11 cellular contexts compared by ENCODE assay signal in the genomic region with DNA sequence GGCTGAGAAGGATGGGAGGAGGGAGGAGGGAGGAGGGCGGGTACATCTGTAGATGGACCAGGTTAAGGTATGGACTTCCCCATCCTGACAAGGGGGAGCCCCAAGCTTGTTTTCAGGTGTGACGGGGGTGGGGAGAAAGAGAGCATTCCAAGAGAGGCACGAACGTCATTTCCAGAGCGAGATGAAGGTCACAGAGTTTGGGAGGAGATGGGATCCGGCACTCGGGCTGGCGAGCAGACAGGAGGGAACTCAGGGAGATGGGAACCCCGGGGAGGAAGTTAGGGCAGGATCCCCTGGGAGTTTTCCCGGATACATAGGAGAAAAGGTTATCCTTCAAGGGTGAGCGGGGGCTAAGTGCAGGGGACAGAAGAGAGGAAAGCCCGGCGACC.
DNase-seq lines count a peak whose midpoint lies in the region; ATAC-seq and TF ChIP-seq lines count a peak whose summit lies in the region.
"Had no signal": no experiment of that assay in that cellular context is flagged by ENCODE, and none has a peak within 500 bp of the region (broad histone marks: within the 10 kb centered on the region; RNA-seq: fewer than 3 reads in every experiment).

No MANE protein-coding gene starts in this region.

- H3K9ac ChIP-seq in subcutaneous abdominal adipose tissue (ENCODE audit: low read length in 5 of 5): peak overlapping the region in 2 of 5 donors; percentile 5 to 64
- H3K9ac ChIP-seq in MM.1S (ENCODE audit: low read length): no peak overlapping the region

- peak overlapping the region in 20 of 59 donors; percentile 3 to 67 (median 36) for H3K27ac ChIP-seq in dorsolateral prefrontal cortex
- peak overlapping the region; percentile 52 to 95 for H3K27ac ChIP-seq in lung (ENCODE audit: low read depth in 1 of 2, low read length in 1 of 2)
- H3K27ac ChIP-seq in subcutaneous abdominal adipose tissue (ENCODE audit: low read depth, low read length): peak overlapping the region; percentile 46
- no peak overlapping the region for H3K27ac ChIP-seq in MM.1S (ENCODE audit: low read length)
- H3K27ac ChIP-seq: neutrophil had no signal

- peaks cover 5% of the 10 kb centered on the region; the same call in 1 of the 2 replicates for H4K20me1 ChIP-seq in MM.1S (ENCODE audit: insufficient read depth, low read length)

- no peak for DNase-seq in HFFc6
- DNase-seq in dorsolateral prefrontal cortex: no peak
- no peak for DNase-seq in lung (ENCODE audit: low spot score)
- DNase-seq in Kasumi-1 (lab: John Stamatoyannopoulos, UW): no peak
- DNase-seq in NCI-H2196 (lab: John Stamatoyannopoulos, UW; ENCODE audit: unreplicated experiment): no peak
- no peak for DNase-seq in MM.1S
- DNase-seq: EL, T1000 had no signal

- no peaks in the 10 kb centered on the region; the same call in 1 of the 2 replicates for H3K27me3 Mint-ChIP-seq in HFFc6 (ENCODE audit: insufficient read depth)

- intact Hi-C loops in dorsolateral prefrontal cortex (cut with DNase I): no loop called here

- ATAC-seq in lung (ENCODE audit: insufficient read depth, low FRiP score) (no peak), HG03175 (IDR thresholded peaks at IDR 0.05; ENCODE audit: unreplicated experiment) (no peak)

- H3K9me3 ChIP-seq in lung (ENCODE audit: control insufficient read depth in 2 of 2, insufficient read depth in 1 of 2, low read length in 1 of 2) (no peaks in the 10 kb centered on the region), subcutaneous abdominal adipose tissue (ENCODE audit: control insufficient read depth in 5 of 5, low read length in 5 of 5) (no peaks in the 10 kb centered on the region), MM.1S (replicated peaks; ENCODE audit: insufficient read depth, low read length) (no peaks in the 10 kb centered on the region)
- H3K9me3 ChIP-seq: neutrophil had no signal

- H3K9me3 Mint-ChIP-seq in HFFc6: no peaks in the 10 kb centered on the region

- H2AFZ ChIP-seq in MM.1S (ENCODE audit: low read length): no peak overlapping the region

- TF ChIP-seq CTCF in HFFc6 (IDR thresholded peaks at IDR 0.05): no peak
- TF ChIP-seq CTCF in dorsolateral prefrontal cortex (IDR thresholded peaks at IDR 0.05 in 54 of 56, conservative IDR thresholded peaks at IDR 0.05 in 2 of 56; ENCODE audit: low read depth in 1 of 56, partially characterized antibody in 56 of 56): no peak
- TF ChIP-seq CTCF in lung (IDR thresholded peaks at IDR 0.05; ENCODE audit: control extremely low read depth, extremely low read depth): no peak
- TF ChIP-seq CTCF in MM.1S (IDR thresholded peaks at IDR 0.05; ENCODE audit: low read length): no peak

- H3K4me3 Mint-ChIP-seq in HFFc6: peak overlapping the region; percentile 85; the same call in 1 of the 2 replicates

- H3K27ac Mint-ChIP-seq in HFFc6: peak overlapping the region; percentile 97

- 43 to 70% methylated on average over 13 of the region's 13 CpGs for WGBS in lung, 2 donors

- H3K4me1 Mint-ChIP-seq in HFFc6 (ENCODE audit: low read depth): peaks cover 62% of the 10 kb centered on the region

- H3K4me1 ChIP-seq in lung (ENCODE audit: control insufficient read depth in 2 of 2, insufficient read depth in 2 of 2, low read length in 2 of 2): peaks cover 13 to 26% of the 10 kb centered on the region in 2 donors
- peaks cover 3 to 30% (median 28%) of the 10 kb centered on the region in 5 donors for H3K4me1 ChIP-seq in subcutaneous abdominal adipose tissue (ENCODE audit: control insufficient read depth in 5 of 5, insufficient read depth in 5 of 5, low read length in 5 of 5)
- peaks cover 29% of the 10 kb centered on the region for H3K4me1 ChIP-seq in MM.1S (ENCODE audit: low read length)

- H3K27me3 ChIP-seq in dorsolateral prefrontal cortex (no peaks in the 10 kb centered on the region), lung (ENCODE audit: control insufficient read depth, insufficient read depth) (no peaks in the 10 kb centered on the region), subcutaneous abdominal adipose tissue (ENCODE audit: control insufficient read depth in 5 of 5, insufficient read depth in 4 of 5, low read length in 5 of 5) (no peaks in the 10 kb centered on the region), MM.1S (replicated peaks; ENCODE audit: insufficient read depth, low read length) (no peaks in the 10 kb centered on the region)
- H3K27me3 ChIP-seq: neutrophil had no signal

- H3K79me2 ChIP-seq in MM.1S (ENCODE audit: low read length): peaks cover 73% of the 10 kb centered on the region

- H3K9me2 ChIP-seq in MM.1S (replicated peaks; ENCODE audit: insufficient read depth, low read length): no peaks in the 10 kb centered on the region

- H3K36me3 Mint-ChIP-seq in HFFc6 (ENCODE audit: low read depth): peaks cover 26% of the 10 kb centered on the region

- no peak overlapping the region for H3K4me2 ChIP-seq in MM.1S (ENCODE audit: low read depth, low read length)

- peaks cover 12% of the 10 kb centered on the region for H3F3A ChIP-seq in MM.1S (ENCODE audit: insufficient read depth, low read length)

- H3K36me3 ChIP-seq in lung (ENCODE audit: control insufficient read depth in 2 of 2, insufficient read depth in 2 of 2, low read length in 2 of 2) (no peaks in the 10 kb centered on the region), subcutaneous abdominal adipose tissue (ENCODE audit: control insufficient read depth in 5 of 5, insufficient read depth in 5 of 5, low read length in 5 of 5) (no peaks in the 10 kb centered on the region), MM.1S (replicated peaks; ENCODE audit: insufficient read depth, low read length) (no peaks in the 10 kb centered on the region)

- H3K4me3 ChIP-seq in dorsolateral prefrontal cortex (peak overlapping the region in 57 of 59 donors; percentile 4 to 63 (median 41)), lung (no peak overlapping the region), subcutaneous abdominal adipose tissue (ENCODE audit: low read depth in 1 of 5, low read length in 5 of 5) (peak overlapping the region; percentile 30 to 55 (median 53)), MM.1S (ENCODE audit: low read length) (no peak overlapping the region)

Comparison
In these comparisons a context has a peak if more than half of its experiments do, and no peak if none do; other contexts are left out.
1. H3K4me3 ChIP-seq: peak in dorsolateral prefrontal cortex (57 of 59) and subcutaneous abdominal adipose tissue (5 of 5); none in lung (single experiment) and MM.1S (single experiment).